Comparison of ENCODE assay signal across 14 cellular contexts in genomic region chr6:56759521-56759920, GRCh38.
DNase-seq lines count a peak whose midpoint lies in the region; ATAC-seq and TF ChIP-seq lines count a peak whose summit lies in the region.
"Had no signal": no experiment of that assay in that cellular context is flagged by ENCODE, and none has a peak within 500 bp of the region (broad histone marks: within the 10 kb centered on the region; RNA-seq: fewer than 3 reads in every experiment).

No MANE protein-coding gene starts in this region.

- H3K9me3 ChIP-seq in DOHH2 (ENCODE audit: control insufficient read depth, insufficient read depth, low read length) = no peaks in the 10 kb centered on the region
- H3K9me3 ChIP-seq in ovary = no peaks in the 10 kb centered on the region
- H3K9me3 ChIP-seq: tibial artery had no signal

- H3K36me3 ChIP-seq in DOHH2 (ENCODE audit: control insufficient read depth, low read length) (no peaks in the 10 kb centered on the region), ovary (no peaks in the 10 kb centered on the region)
- H3K36me3 ChIP-seq: tibial artery had no signal

- H3K4me1 ChIP-seq in DOHH2 (ENCODE audit: control insufficient read depth, low read length) (peaks cover 37% of the 10 kb centered on the region), foreskin keratinocyte (peaks cover 30% of the 10 kb centered on the region), ovary (ENCODE audit: insufficient read depth) (peaks cover 8% of the 10 kb centered on the region)

- H3K27ac ChIP-seq in DOHH2 (ENCODE audit: low read depth, low read length) = no peak overlapping the region
- H3K27ac ChIP-seq in foreskin keratinocyte = peak overlapping the region; percentile 71
- no peak overlapping the region for H3K27ac ChIP-seq in ovary
- H3K27ac ChIP-seq: tibial artery had no signal

- H3F3A ChIP-seq in DOHH2 (ENCODE audit: control insufficient read depth, insufficient read depth) = no peaks in the 10 kb centered on the region

- TF ChIP-seq POLR2A in ovary (IDR thresholded peaks at IDR 0.05) = no peak

- TF ChIP-seq CTCF in DOHH2 (IDR thresholded peaks at IDR 0.05; ENCODE audit: low read depth, low read length, poor library complexity, severe bottlenecking) (no peak), foreskin keratinocyte (conservative IDR thresholded peaks at IDR 0.05) (no peak), ovary (IDR thresholded peaks at IDR 0.05) (no peak)

- peaks cover 42% of the 10 kb centered on the region for H3K79me2 ChIP-seq in DOHH2 (ENCODE audit: control insufficient read depth, low read length)

- no peak for TF ChIP-seq EP300 in ovary (IDR thresholded peaks at IDR 0.05)

- ATAC-seq in GM21786 (IDR thresholded peaks at IDR 0.05; ENCODE audit: unreplicated experiment) (peak; percentile 23), foreskin keratinocyte (no peak), HG03108 (IDR thresholded peaks at IDR 0.05; ENCODE audit: unreplicated experiment) (no peak)

- H3K4me2 ChIP-seq in DOHH2 (ENCODE audit: low read length) = peak overlapping the region; percentile 20; the same call in 1 of the 2 replicates

- intact Hi-C loops in ovary (cut with DNase I) = no loop called here

- H3K4me3 ChIP-seq in DOHH2 (ENCODE audit: low read length) (no peak overlapping the region), ovary (no peak overlapping the region)
- H3K4me3 ChIP-seq: tibial artery had no signal

- peak; percentile 25 for DNase-seq in NCI-H2227 treated with DMSO at 0.1 percent for 48 hours (lab: John Stamatoyannopoulos, UW)
- DNase-seq in foreskin keratinocyte = no peak
- DNase-seq in ovary = no peak
- DNase-seq in NCI-H2171 treated with DMSO at 0.1 percent for 48 hours (lab: John Stamatoyannopoulos, UW) = no peak
- no peak for DNase-seq in NCI-H446 (lab: John Stamatoyannopoulos, UW)
- DNase-seq: activated CD4-positive, CD25-positive, alpha-beta regulatory T cell treated with anti-CD3 and anti-CD28 coated beads, Interleukin-2, amount 50 U/mL, for 72 hours; activated naive CD4-positive, alpha-beta T cell treated with anti-CD3 and anti-CD28 coated beads, Interleukin-2, amount 50 U/mL, for 16 hours; COR-L47; NCI-H510A treated with DMSO at 0.1 percent for 48 hours; T-helper 1 cell; tibial artery had no signal

- no peaks in the 10 kb centered on the region for H3K9me2 ChIP-seq in DOHH2 (replicated peaks; ENCODE audit: control insufficient read depth, low read length)

- H4K20me1 ChIP-seq in DOHH2 (ENCODE audit: control insufficient read depth, insufficient read depth, low read depth, low read length) = no peaks in the 10 kb centered on the region

- 77 to 84% (median 80%) methylated on average over 2 of the region's 2 CpGs for WGBS in ovary, 3 donors

- H3K27me3 ChIP-seq in DOHH2 (ENCODE audit: control insufficient read depth, low read length) (no peaks in the 10 kb centered on the region), foreskin keratinocyte (no peaks in the 10 kb centered on the region), ovary (no peaks in the 10 kb centered on the region)
- H3K27me3 ChIP-seq: tibial artery had no signal
